In the genomic region with DNA sequence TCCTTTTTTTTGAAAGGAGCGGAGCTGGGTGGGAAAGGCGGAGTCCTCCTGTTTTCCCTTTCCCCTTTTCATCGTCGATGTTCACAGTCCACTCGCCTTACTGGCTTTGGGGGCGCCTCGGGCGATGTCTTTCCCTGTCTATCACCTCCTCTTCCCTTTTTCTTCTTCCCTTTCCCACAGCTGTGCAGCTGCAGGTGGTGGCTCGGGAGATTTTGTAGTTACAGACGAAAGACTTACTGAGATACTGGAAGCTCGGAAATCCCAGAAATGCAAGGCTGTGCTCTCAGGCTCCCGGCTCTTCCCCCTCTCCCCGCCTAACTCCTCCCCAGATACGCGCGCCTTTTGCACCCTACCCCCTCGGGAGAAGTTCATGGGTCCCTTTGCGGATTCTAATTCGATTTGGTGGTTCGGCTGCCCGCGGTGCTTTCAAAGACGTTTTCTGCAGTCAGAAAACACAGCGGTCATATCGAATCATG, we compare ENCODE assay signal across 9 cellular contexts. TPM values are rescaled to one million over a fixed set of nuclear protein-coding genes. Genes with fewer than 3 reads are reported as not detected.
DNase-seq lines count a peak whose midpoint lies in the region; ATAC-seq, FAIRE-seq and TF ChIP-seq lines count a peak whose summit lies in the region.
"Had no signal": no experiment of that assay in that cellular context is flagged by ENCODE, and none has a peak within 500 bp of the region (broad histone marks: within the 10 kb centered on the region; RNA-seq: fewer than 3 reads in every experiment).

No MANE protein-coding gene starts in this region.

- H3K9me3 ChIP-seq in Loucy (ENCODE audit: insufficient read depth, low read depth, low read length) (no peaks in the 10 kb centered on the region), pancreas (no peaks in the 10 kb centered on the region)

- H3K4me1 Mint-ChIP-seq in activated T-helper 17 cell treated with anti-CD3 and anti-CD28 coated beads, Interleukin-2, amount 50 U/mL, for 72 hours, result peaks cover 5% of the 10 kb centered on the region
- peaks cover 35% of the 10 kb centered on the region for H3K4me1 Mint-ChIP-seq in glutamatergic neuron (ENCODE audit: low read depth, unreplicated experiment)

- DNase-seq in NCI-H2107 treated with DMSO at 0.1 percent for 48 hours (lab: John Stamatoyannopoulos, UW; ENCODE audit: unreplicated experiment) (peak; percentile 8), NCI-H2107 (lab: John Stamatoyannopoulos, UW) (no peak), glutamatergic neuron (no peak), pancreas (peak in 3 of 6 donors; percentile 15 to 53 (median 23)), NCI-H1048 (lab: John Stamatoyannopoulos, UW) (no peak)

- H3K27me3 ChIP-seq in Loucy (ENCODE audit: insufficient read depth, low read length, poor library complexity, severe bottlenecking), result no peaks in the 10 kb centered on the region
- no peaks in the 10 kb centered on the region for H3K27me3 ChIP-seq in pancreas

- H3K4me3 Mint-ChIP-seq in activated T-helper 17 cell treated with anti-CD3 and anti-CD28 coated beads, Interleukin-2, amount 50 U/mL, for 72 hours, result peak overlapping the region; percentile 79
- H3K4me3 Mint-ChIP-seq in glutamatergic neuron (ENCODE audit: unreplicated experiment), result peak overlapping the region; percentile 93

- H3K4me1 ChIP-seq in Loucy (ENCODE audit: insufficient read depth, low read length, poor library complexity, severe bottlenecking) (peaks cover 42% of the 10 kb centered on the region), pancreas (peaks cover 0 to 9% (median 0%) of the 10 kb centered on the region in 3 donors)

- WGBS in pancreas, 2 donors, result 1% methylated on average over 25 of the region's 25 CpGs

- no peak for ATAC-seq in activated T-helper 17 cell treated with anti-CD3 and anti-CD28 coated beads, Interleukin-2, amount 50 U/mL, for 72 hours (replicated peaks)
- ATAC-seq in pancreas, result peak in 2 of 4 donors; percentile 0
- no peak for ATAC-seq in GM18520 (IDR thresholded peaks at IDR 0.05; ENCODE audit: unreplicated experiment)

- no peaks in the 10 kb centered on the region for H3F3A ChIP-seq in Loucy (ENCODE audit: low read depth)

- H3K9ac ChIP-seq in Loucy (ENCODE audit: low read depth, low read length, poor library complexity, severe bottlenecking), result peak overlapping the region; percentile 88

- peak overlapping the region; percentile 88 for H3K4me3 ChIP-seq in Loucy (ENCODE audit: low read length, poor library complexity, severe bottlenecking)
- H3K4me3 ChIP-seq in pancreas, result peak overlapping the region; percentile 66 to 92 (median 82)

- no peak for FAIRE-seq in pancreas (lab: Jason Lieb, UNC)

- no peaks in the 10 kb centered on the region for H3K9me3 Mint-ChIP-seq in activated T-helper 17 cell treated with anti-CD3 and anti-CD28 coated beads, Interleukin-2, amount 50 U/mL, for 72 hours
- peaks cover 16% of the 10 kb centered on the region for H3K9me3 Mint-ChIP-seq in glutamatergic neuron (ENCODE audit: unreplicated experiment)

- H2AFZ ChIP-seq in Loucy (ENCODE audit: low read length), result peak overlapping the region; percentile 94

- H4K20me1 ChIP-seq in Loucy (ENCODE audit: insufficient read depth, low read length, poor library complexity, severe bottlenecking), result peaks cover 21% of the 10 kb centered on the region

- H3K4me2 ChIP-seq in Loucy (ENCODE audit: low read depth, low read length, poor library complexity, severe bottlenecking), result peak overlapping the region; percentile 95

- H3K36me3 ChIP-seq in Loucy (ENCODE audit: insufficient read depth, low read length) (no peaks in the 10 kb centered on the region), pancreas (no peaks in the 10 kb centered on the region)

- TF ChIP-seq CTCF in Loucy (conservative IDR thresholded peaks at IDR 0.05; ENCODE audit: low read length) (no peak), glutamatergic neuron (IDR thresholded peaks at IDR 0.05; ENCODE audit: partially characterized antibody, unreplicated experiment) (no peak), pancreas (IDR thresholded peaks at IDR 0.05) (no peak)

- H3K27ac ChIP-seq in pancreas, result peak overlapping the region in 3 of 4 donors; percentile 65 to 90 (median 88)

- intact Hi-C loops in pancreas (cut with DNase I), result no loop called here

- no peaks in the 10 kb centered on the region for H3K27me3 Mint-ChIP-seq in activated T-helper 17 cell treated with anti-CD3 and anti-CD28 coated beads, Interleukin-2, amount 50 U/mL, for 72 hours
- peaks cover 8% of the 10 kb centered on the region for H3K27me3 Mint-ChIP-seq in glutamatergic neuron (ENCODE audit: unreplicated experiment)

- no peaks in the 10 kb centered on the region for H3K36me3 Mint-ChIP-seq in activated T-helper 17 cell treated with anti-CD3 and anti-CD28 coated beads, Interleukin-2, amount 50 U/mL, for 72 hours (ENCODE audit: low read depth)
- no peaks in the 10 kb centered on the region for H3K36me3 Mint-ChIP-seq in glutamatergic neuron (ENCODE audit: unreplicated experiment)

- H3K79me2 ChIP-seq in Loucy (ENCODE audit: insufficient read depth, low read length), result peaks cover 68% of the 10 kb centered on the region

- no peaks in the 10 kb centered on the region for H3K9me2 ChIP-seq in Loucy (replicated peaks; ENCODE audit: low read depth, low read length)

- peak overlapping the region; percentile 83 for H3K27ac Mint-ChIP-seq in activated T-helper 17 cell treated with anti-CD3 and anti-CD28 coated beads, Interleukin-2, amount 50 U/mL, for 72 hours
- H3K27ac Mint-ChIP-seq in glutamatergic neuron (ENCODE audit: unreplicated experiment), result peak overlapping the region; percentile 94

RNA-seq across cellular contexts. Expression of a gene that starts 1.3 kb away (rescaled TPM):
- total RNA-seq in activated T-helper 17 cell treated with anti-CD3 and anti-CD28 coated beads, Interleukin-2, amount 50 U/mL, for 72 hours, result 10 to 100 TPM; 20.0 to 55.1 TPM
- total RNA-seq in glutamatergic neuron (ENCODE audit: unreplicated experiment) (422 TPM), pancreas (10 to 100 TPM; 18.6 to 48.9 (median 28.9) TPM)
- polyA plus RNA-seq in pancreas, result 10 to 100 TPM; 11.6 to 13.6 TPM

RNA-seq across cellular contexts. Expression of a gene that starts 52.9 kb away (rescaled TPM):
- total RNA-seq in activated T-helper 17 cell treated with anti-CD3 and anti-CD28 coated beads, Interleukin-2, amount 50 U/mL, for 72 hours, result not detected
- 0.17 TPM for total RNA-seq in glutamatergic neuron (ENCODE audit: unreplicated experiment)
- 1 to 10 TPM; 2.1 to 4.2 (median 2.9) TPM for total RNA-seq in pancreas
- 1 to 10 TPM in 1 of 2 donors, under 1 TPM in 1; 0.53 to 1.2 TPM for polyA plus RNA-seq in pancreas
- total RNA-seq: glomerular endothelial cell had no signal
